Comparison of ENCODE assay signal across 10 cellular contexts in the genomic region with DNA sequence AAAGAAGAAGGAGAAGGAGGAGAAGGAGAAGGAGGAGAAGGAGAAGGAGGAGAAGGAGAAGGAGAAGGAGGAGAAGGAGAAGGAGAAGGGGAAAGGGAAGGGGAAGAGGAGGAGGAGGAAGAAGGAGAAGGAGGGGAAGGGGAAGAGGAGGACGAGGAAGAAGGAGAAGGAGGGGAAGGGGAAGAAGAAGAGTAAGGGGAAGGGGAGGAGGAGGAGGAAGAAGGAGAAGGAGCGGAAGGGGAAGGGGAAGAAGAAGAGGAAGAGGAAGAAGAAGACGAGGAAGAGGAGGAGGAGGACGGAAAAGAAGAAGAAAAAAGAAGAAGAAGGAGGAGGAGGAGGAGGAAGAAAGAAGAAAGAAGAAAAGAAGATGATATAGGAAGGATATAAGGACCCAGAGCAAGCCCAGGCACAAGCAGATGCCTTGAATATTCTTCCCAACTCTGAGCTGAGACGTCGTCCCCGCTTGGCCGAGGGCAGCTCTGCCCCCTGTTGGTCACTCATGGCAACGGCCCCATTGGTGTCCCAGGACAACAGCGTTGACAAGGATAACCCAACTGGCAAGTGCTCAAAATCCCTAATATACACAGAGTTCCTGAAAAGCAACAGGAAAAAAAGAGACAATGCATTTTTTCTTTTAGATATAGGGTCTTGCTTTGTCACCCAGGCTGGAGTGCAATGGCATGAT. TPM values are rescaled to one million over a fixed set of nuclear protein-coding genes. Genes with fewer than 3 reads are reported as not detected.
DNase-seq lines count a peak whose midpoint lies in the region; ATAC-seq, FAIRE-seq and TF ChIP-seq lines count a peak whose summit lies in the region.
"Had no signal": no experiment of that assay in that cellular context is flagged by ENCODE, and none has a peak within 500 bp of the region (broad histone marks: within the 10 kb centered on the region; RNA-seq: fewer than 3 reads in every experiment).

No MANE protein-coding gene starts in this region.

- H3K27ac ChIP-seq in endodermal cell (ENCODE audit: low read depth, low read length): no peak overlapping the region
- no peak overlapping the region for H3K27ac ChIP-seq in small intestine (ENCODE audit: low read depth in 1 of 2, low read length in 1 of 2)

- H3K36me3 Mint-ChIP-seq in endodermal cell (ENCODE audit: low read depth): no peaks in the 10 kb centered on the region

- H3K9me3 ChIP-seq in endodermal cell (ENCODE audit: control insufficient read depth, low read length) (peaks cover 15% of the 10 kb centered on the region), small intestine (ENCODE audit: control insufficient read depth, low read depth) (no peaks in the 10 kb centered on the region)

- no peak overlapping the region for H3K9ac ChIP-seq in endodermal cell (ENCODE audit: extremely low read depth, low read length, poor library complexity, severe bottlenecking)

- no peak overlapping the region for H3K4me3 Mint-ChIP-seq in endodermal cell

- FAIRE-seq in small intestine (lab: Jason Lieb, UNC): no peak

- peak; percentile 96 for TF ChIP-seq CTCF in endodermal cell (conservative IDR thresholded peaks at IDR 0.05)

- peaks cover 7% of the 10 kb centered on the region for H3K27me3 Mint-ChIP-seq in endodermal cell (ENCODE audit: insufficient read depth)

- no peak overlapping the region for H3K27ac Mint-ChIP-seq in endodermal cell

- no peaks in the 10 kb centered on the region for H3K27me3 ChIP-seq in endodermal cell (ENCODE audit: control insufficient read depth, insufficient read depth, low read length, poor library complexity, severe bottlenecking)
- no peaks in the 10 kb centered on the region for H3K27me3 ChIP-seq in small intestine (ENCODE audit: control insufficient read depth in 2 of 2, insufficient read depth in 2 of 2, low read length in 2 of 2)

- H3K4me3 ChIP-seq in endodermal cell (ENCODE audit: low read length) (no peak overlapping the region), small intestine (ENCODE audit: low read depth in 1 of 2, low read length in 2 of 2) (no peak overlapping the region)

- WGBS in endodermal cell (ENCODE audit: insufficient coverage in 1 of 2, insufficient read length in 1 of 2), 2 experiments: 42 to 45% methylated on average over 10 of the region's 10 CpGs
- WGBS in small intestine, 3 donors: 29 to 40% (median 33%) methylated on average over 10 of the region's 10 CpGs

- DNase-seq in NCI-H748 (lab: John Stamatoyannopoulos, UW; ENCODE audit: unreplicated experiment) (peak; percentile 39), NCI-H748 treated with DMSO at 0.1 percent for 48 hours (lab: John Stamatoyannopoulos, UW) (no peak), MV-4-11 (lab: John Stamatoyannopoulos, UW) (peak; percentile 33), endodermal cell (peak; percentile 93), small intestine (peak; percentile 39), DMS79 treated with DMSO at 0.1 percent for 48 hours (lab: John Stamatoyannopoulos, UW) (no peak), globus pallidus (ENCODE audit: low spot score) (no peak)
- DNase-seq: C1 segment of cervical spinal cord had no signal

- H3K9me3 Mint-ChIP-seq in endodermal cell: peaks cover 21% of the 10 kb centered on the region

- H3K36me3 ChIP-seq in endodermal cell (ENCODE audit: control insufficient read depth, insufficient read depth, low read length): no peaks in the 10 kb centered on the region
- no peaks in the 10 kb centered on the region for H3K36me3 ChIP-seq in small intestine (ENCODE audit: control insufficient read depth in 2 of 2, insufficient read depth in 2 of 2, low read length in 2 of 2)

- H3K4me1 Mint-ChIP-seq in endodermal cell: no peaks in the 10 kb centered on the region

- no peak for ATAC-seq in GM21381 (IDR thresholded peaks at IDR 0.05; ENCODE audit: unreplicated experiment)

- H3K4me1 ChIP-seq in endodermal cell (ENCODE audit: control insufficient read depth, insufficient read depth, low read length): no peaks in the 10 kb centered on the region
- H3K4me1 ChIP-seq in small intestine (ENCODE audit: control insufficient read depth in 2 of 2, insufficient read depth in 1 of 2, low read depth in 1 of 2, low read length in 1 of 2): peaks cover 0 to 16% of the 10 kb centered on the region in 2 donors

RNA-seq across cellular contexts. Expression of gene IGSF23, which starts 30.6 kb away (rescaled TPM):
- not detected for total RNA-seq in endodermal cell
- not detected for polyA plus RNA-seq in endodermal cell (2013, experiment 1 of 2)
- not detected for polyA plus RNA-seq in endodermal cell (2013, experiment 2 of 2)
- 10 to 100 TPM in 2 of 3 donors, 1 to 10 TPM in 1; 5.8 to 54.3 (median 23.8) TPM for polyA plus RNA-seq in small intestine

RNA-seq across cellular contexts. Expression of gene CEACAM20, which starts 53.2 kb away (rescaled TPM):
- total RNA-seq in endodermal cell: not detected
- not detected for polyA plus RNA-seq in endodermal cell (2013, experiment 1 of 2)
- polyA plus RNA-seq in endodermal cell (2013, experiment 2 of 2): not detected
- 10 to 100 TPM in 2 of 3 donors, 1 to 10 TPM in 1; 5.1 to 28.4 (median 16.1) TPM for polyA plus RNA-seq in small intestine
- total RNA-seq: dermis microvascular lymphatic vessel endothelial cell had no signal

Comparison
In these comparisons a context has a peak if more than half of its experiments do, and no peak if none do; other contexts are left out.
1. DNase-seq: peak in NCI-H748 (single experiment), MV-4-11 (single experiment), endodermal cell (single experiment) and small intestine (single experiment); none in NCI-H748 treated with DMSO at 0.1 percent for 48 hours (single experiment), DMS79 treated with DMSO at 0.1 percent for 48 hours (single experiment) and globus pallidus (single experiment).